Comparison of ENCODE assay signal across 26 cellular contexts in the genomic region with DNA sequence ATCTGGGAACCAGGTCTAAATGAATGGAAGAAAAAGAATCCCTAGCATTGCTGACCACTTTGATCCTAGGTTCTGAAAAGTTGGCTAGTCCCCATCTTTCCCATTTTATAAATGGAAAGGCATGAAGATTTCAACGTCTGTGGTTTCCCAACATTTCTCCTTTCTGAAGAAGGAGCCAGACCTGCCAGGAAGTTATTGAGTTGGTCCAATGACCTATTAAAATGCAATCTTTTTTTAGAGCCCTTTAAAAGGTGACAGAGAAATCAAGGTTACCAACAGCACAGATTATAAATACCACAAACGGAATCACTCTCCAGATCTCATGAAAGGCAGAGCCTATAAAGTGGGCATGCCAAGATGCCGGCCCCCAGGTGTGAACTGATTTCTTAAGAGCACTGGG.
DNase-seq lines count a peak whose midpoint lies in the region; ATAC-seq and TF ChIP-seq lines count a peak whose summit lies in the region.
"Had no signal": no experiment of that assay in that cellular context is flagged by ENCODE, and none has a peak within 500 bp of the region (broad histone marks: within the 10 kb centered on the region; RNA-seq: fewer than 3 reads in every experiment).

No MANE protein-coding gene starts in this region.

- no peak for TF ChIP-seq CTCF in astrocyte of the spinal cord (IDR thresholded peaks at IDR 0.05; ENCODE audit: low read depth, low read length)
- TF ChIP-seq CTCF in CD14-positive monocyte (IDR thresholded peaks at IDR 0.05): no peak

- no peak overlapping the region for H3K4me3 Mint-ChIP-seq in CD14-positive monocyte
- H3K4me3 Mint-ChIP-seq in activated CD8-positive, alpha-beta memory T cell treated with anti-CD3 and anti-CD28 coated beads, Interleukin-2, amount 10 ng/mL, durations not matched to agents 7 days and 5 days: no peak overlapping the region
- H3K4me3 Mint-ChIP-seq: activated CD4-positive, alpha-beta memory T cell treated with anti-CD3 and anti-CD28 coated beads, Interleukin-2, amount 10 ng/mL, durations not matched to agents 7 days and 5 days; natural killer cell had no signal

- H3K4me1 ChIP-seq in neuronal stem cell (ENCODE audit: control insufficient read depth in 2 of 2, insufficient read depth in 1 of 2, low read depth in 1 of 2, low read length in 2 of 2): no peaks in the 10 kb centered on the region
- H3K4me1 ChIP-seq: BE2C had no signal

- no peak overlapping the region for H3K9ac ChIP-seq in neuronal stem cell (ENCODE audit: low read depth, low read length, poor library complexity)

- H4K91ac ChIP-seq in neuronal stem cell (ENCODE audit: low read depth, low read length, poor library complexity): no peak overlapping the region

- no peak overlapping the region for H3K27ac ChIP-seq in neuronal stem cell (replicated peaks; ENCODE audit: low read length)
- H3K27ac ChIP-seq: brain microvascular endothelial cell, ovary had no signal

- no peaks in the 10 kb centered on the region for H3K27me3 ChIP-seq in neuronal stem cell (ENCODE audit: control insufficient read depth in 3 of 3, insufficient read depth in 3 of 3, low read depth in 1 of 3, low read length in 3 of 3)
- H3K27me3 ChIP-seq: brain microvascular endothelial cell, ovary had no signal

- DNase-seq in Right ventricle myocardium inferior (ENCODE audit: missing footprints) (peak; percentile 43), Right ventricle myocardium superior (no peak), astrocyte of the spinal cord (ENCODE audit: low read depth, low spot score) (peak; percentile 59), neuronal stem cell (ENCODE audit: low spot score) (no peak), CD14-positive monocyte (ENCODE audit: low spot score) (no peak), NCI-H2196 (lab: John Stamatoyannopoulos, UW; ENCODE audit: unreplicated experiment) (no peak)
- no peak for DNase-seq in activated CD8-positive, alpha-beta memory T cell treated with anti-CD3 and anti-CD28 coated beads, Interleukin-2, amount 50 U/mL, for 48 hours
- DNase-seq in activated CD8-positive, alpha-beta memory T cell treated with anti-CD3 and anti-CD28 coated beads, Interleukin-2, amount 10 ng/mL, durations not matched to agents 7 days and 5 days: no peak
- DNase-seq: 8988T; activated CD4-positive, alpha-beta memory T cell treated with anti-CD3 and anti-CD28 coated beads, Interleukin-2, amount 10 ng/mL, durations not matched to agents 7 days and 5 days; activated CD4-positive, CD25-positive, alpha-beta regulatory T cell; activated effector memory CD4-positive, alpha-beta T cell treated with anti-CD3 and anti-CD28 coated beads, Interleukin-2, amount 50 U/mL, for 16 hours; BE2C; brain microvascular endothelial cell; DMS79; effector memory CD4-positive, alpha-beta T cell; erythroblast; HCEC 1CT; midbrain; natural killer cell; NCI-H1436; NCI-H510A treated with DMSO at 0.1 percent for 48 hours; ovary; stimulated activated CD4-positive, alpha-beta T cell treated with anti-CD3 and anti-CD28 coated beads, Interleukin-12 subunit alpha, Interleukin-12 subunit beta, amount 100 ng/mL, for 4 hours; stimulated activated CD4-positive, alpha-beta T cell treated with anti-CD3 and anti-CD28 coated beads, Interleukin-4, amount 100 ng/mL, for 24 hours; stimulated activated naive CD4-positive, alpha-beta T cell had no signal

- peak overlapping the region; percentile 18 for H2AFZ ChIP-seq in neuronal stem cell (ENCODE audit: low read length)

- no peak overlapping the region for H3K14ac ChIP-seq in neuronal stem cell (ENCODE audit: low read length)

- no peak overlapping the region for H3K18ac ChIP-seq in neuronal stem cell (ENCODE audit: low read length)

- no peak overlapping the region for H2BK5ac ChIP-seq in neuronal stem cell (ENCODE audit: low read length)

- no peak overlapping the region for H3K4ac ChIP-seq in neuronal stem cell (ENCODE audit: low read length)

- H3K27me3 Mint-ChIP-seq in CD14-positive monocyte (ENCODE audit: low read depth in 3 of 3): peaks cover 0 to 4% (median 2%) of the 10 kb centered on the region in 3 donors
- H3K27me3 Mint-ChIP-seq in activated CD8-positive, alpha-beta memory T cell treated with anti-CD3 and anti-CD28 coated beads, Interleukin-2, amount 10 ng/mL, durations not matched to agents 7 days and 5 days: peaks cover 30% of the 10 kb centered on the region

- peaks cover 10% of the 10 kb centered on the region for H3K4me1 Mint-ChIP-seq in CD14-positive monocyte
- H3K4me1 Mint-ChIP-seq in activated CD8-positive, alpha-beta memory T cell treated with anti-CD3 and anti-CD28 coated beads, Interleukin-2, amount 10 ng/mL, durations not matched to agents 7 days and 5 days: no peaks in the 10 kb centered on the region
- H3K4me1 Mint-ChIP-seq: activated CD4-positive, alpha-beta memory T cell treated with anti-CD3 and anti-CD28 coated beads, Interleukin-2, amount 10 ng/mL, durations not matched to agents 7 days and 5 days; natural killer cell had no signal

- peaks cover 0 to 2% (median 0%) of the 10 kb centered on the region in 7 donors for H3K9me3 Mint-ChIP-seq in CD14-positive monocyte
- H3K9me3 Mint-ChIP-seq in activated CD8-positive, alpha-beta memory T cell treated with anti-CD3 and anti-CD28 coated beads, Interleukin-2, amount 10 ng/mL, durations not matched to agents 7 days and 5 days (ENCODE audit: low read depth): no peaks in the 10 kb centered on the region
- H3K9me3 Mint-ChIP-seq: activated CD4-positive, alpha-beta memory T cell treated with anti-CD3 and anti-CD28 coated beads, Interleukin-2, amount 10 ng/mL, durations not matched to agents 7 days and 5 days; natural killer cell had no signal

- H2BK120ac ChIP-seq in neuronal stem cell (ENCODE audit: low read depth, low read length): no peak overlapping the region

- no peak overlapping the region for H2BK12ac ChIP-seq in neuronal stem cell (ENCODE audit: low read length)

- no peaks in the 10 kb centered on the region for H3K9me3 ChIP-seq in neuronal stem cell (replicated peaks in 1 of 2; ENCODE audit: control insufficient read depth in 2 of 2, insufficient read depth in 1 of 2, low read depth in 1 of 2, low read length in 2 of 2)
- H3K9me3 ChIP-seq: BE2C, ovary had no signal

- H3K27ac Mint-ChIP-seq in CD14-positive monocyte: no peak overlapping the region
- no peak overlapping the region for H3K27ac Mint-ChIP-seq in activated CD8-positive, alpha-beta memory T cell treated with anti-CD3 and anti-CD28 coated beads, Interleukin-2, amount 10 ng/mL, durations not matched to agents 7 days and 5 days
- H3K27ac Mint-ChIP-seq: activated CD4-positive, alpha-beta memory T cell treated with anti-CD3 and anti-CD28 coated beads, Interleukin-2, amount 10 ng/mL, durations not matched to agents 7 days and 5 days; natural killer cell had no signal

- in situ Hi-C loops in astrocyte of the spinal cord (cut with HindIII; ENCODE audit: low sequenced_read_pairs): no loop called here

- H3K36me3 ChIP-seq in neuronal stem cell (replicated peaks in 1 of 2; ENCODE audit: control insufficient read depth in 2 of 2, insufficient read depth in 2 of 2, low read length in 2 of 2): no peaks in the 10 kb centered on the region
- H3K36me3 ChIP-seq: BE2C, brain microvascular endothelial cell, ovary had no signal

- H3K36me3 Mint-ChIP-seq in CD14-positive monocyte: no peaks in the 10 kb centered on the region
- no peaks in the 10 kb centered on the region for H3K36me3 Mint-ChIP-seq in activated CD8-positive, alpha-beta memory T cell treated with anti-CD3 and anti-CD28 coated beads, Interleukin-2, amount 10 ng/mL, durations not matched to agents 7 days and 5 days
- H3K36me3 Mint-ChIP-seq: natural killer cell had no signal

- WGBS in neuronal stem cell (ENCODE audit: extremely low coverage in 2 of 2, insufficient read length in 2 of 2, insufficient replicate concordance in 1 of 2), 2 donors: no CpG with 5 or more reads among the region's 3 CpGs

- no peak overlapping the region for H2AK5ac ChIP-seq in neuronal stem cell (ENCODE audit: low read depth, low read length)

- H2BK15ac ChIP-seq in neuronal stem cell (ENCODE audit: low read length): no peak overlapping the region

- H3K4me2 ChIP-seq in neuronal stem cell (ENCODE audit: insufficient read depth, low read length, poor library complexity, severe bottlenecking): no peak overlapping the region

- H3K4me3 ChIP-seq in astrocyte of the spinal cord (ENCODE audit: low read depth, low read length): no peak overlapping the region
- H3K4me3 ChIP-seq in neuronal stem cell (ENCODE audit: low read length in 2 of 2): no peak overlapping the region
- H3K4me3 ChIP-seq: ovary had no signal

- H3K23ac ChIP-seq in neuronal stem cell (ENCODE audit: low read depth, low read length, poor library complexity): no peak overlapping the region

- H4K8ac ChIP-seq in neuronal stem cell (ENCODE audit: low read depth, low read length): no peak overlapping the region

- CTCF ChIA-PET in activated CD8-positive, alpha-beta memory T cell treated with anti-CD3 and anti-CD28 coated beads, Interleukin-2, amount 10 ng/mL, durations not matched to agents 7 days and 5 days (lab: Charles Lee): no interaction called here

- intact Hi-C loops in Right ventricle myocardium inferior (cut with DNase I): no loop called here
- intact Hi-C loops in Right ventricle myocardium superior (cut with DNase I): no loop called here
- intact Hi-C loops in CD14-positive monocyte (cut with micrococcal nuclease): no loop called here

- no peak for ATAC-seq in Right ventricle myocardium inferior
- ATAC-seq in Right ventricle myocardium superior (ENCODE audit: poor library complexity): no peak
- no peak for ATAC-seq in activated CD8-positive, alpha-beta memory T cell treated with anti-CD3 and anti-CD28 coated beads, Interleukin-2, amount 10 ng/mL, durations not matched to agents 7 days and 5 days
- ATAC-seq: natural killer cell had no signal

- H3K79me1 ChIP-seq in neuronal stem cell (ENCODE audit: low read depth, low read length): no peaks in the 10 kb centered on the region

Comparison
In these comparisons a context has a peak if more than half of its experiments do, and no peak if none do; other contexts are left out.
1. DNase-seq: peak in Right ventricle myocardium inferior (single experiment) and astrocyte of the spinal cord (single experiment); none in Right ventricle myocardium superior (single experiment), neuronal stem cell (single experiment), CD14-positive monocyte (single experiment), NCI-H2196 (single experiment), activated CD8-positive, alpha-beta memory T cell treated with anti-CD3 and anti-CD28 coated beads, Interleukin-2, amount 50 U/mL, for 48 hours (single experiment) and activated CD8-positive, alpha-beta memory T cell treated with anti-CD3 and anti-CD28 coated beads, Interleukin-2, amount 10 ng/mL, durations not matched to agents 7 days and 5 days (single experiment).